ENCODE assay signal across 14 cellular contexts in the genomic region with DNA sequence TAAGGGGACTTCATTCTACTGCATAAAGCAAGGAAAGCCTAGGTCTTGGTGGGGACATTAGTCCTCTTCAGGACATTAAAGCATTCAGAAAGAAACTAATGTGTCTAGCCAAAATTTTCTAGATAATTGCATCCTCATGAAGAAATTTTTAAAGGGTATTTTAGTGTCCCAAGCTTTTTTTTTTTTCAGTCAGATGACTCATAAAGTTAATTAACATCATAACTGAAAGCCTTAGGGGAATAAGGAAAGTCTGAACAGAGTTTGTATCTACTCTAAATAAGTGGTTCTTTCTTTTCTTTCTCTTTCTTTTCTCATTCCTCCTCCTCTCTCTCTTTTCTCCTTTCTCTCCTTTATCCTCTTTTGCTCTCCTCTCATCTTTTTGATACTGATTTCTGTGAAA.
A peak's percentile ranks its signal among the peaks of the same experiment; 100 is the strongest.
DNase-seq lines count a peak whose midpoint lies in the region; ATAC-seq, FAIRE-seq and TF ChIP-seq lines count a peak whose summit lies in the region.
"Had no signal": no experiment of that assay in that cellular context is flagged by ENCODE, and none has a peak within 500 bp of the region (broad histone marks: within the 10 kb centered on the region; RNA-seq: fewer than 3 reads in every experiment).

No MANE protein-coding gene starts in this region.

- H3K27me3 ChIP-seq in MG63 (no peaks in the 10 kb centered on the region), foreskin keratinocyte (no peaks in the 10 kb centered on the region)

- H3K9me3 ChIP-seq in MG63: peaks cover 2% of the 10 kb centered on the region; the same call in 1 of the 2 replicates
- H3K9me3 ChIP-seq: Caco-2 had no signal

- no peak for ATAC-seq in foreskin keratinocyte
- ATAC-seq: PC-3 had no signal

- FAIRE-seq in endometrium (lab: Jason Lieb, UNC): peak; percentile 4

- peaks cover 5% of the 10 kb centered on the region for H3K4me1 ChIP-seq in foreskin keratinocyte
- H3K4me1 ChIP-seq: Caco-2 had no signal

- no peak overlapping the region for H3K27ac ChIP-seq in foreskin keratinocyte

- DNase-seq in EH (ENCODE audit: low read depth): peak; percentile 64
- peak; percentile 55 for DNase-seq in RPMI7951 (ENCODE audit: low read depth)
- DNase-seq in MG63: no peak
- DNase-seq in MV-4-11 (lab: John Stamatoyannopoulos, UW): no peak
- no peak for DNase-seq in NCI-H82 treated with DMSO at 0.1 percent for 48 hours (lab: John Stamatoyannopoulos, UW; ENCODE audit: unreplicated experiment)
- DNase-seq in foreskin keratinocyte: no peak
- DNase-seq: Caco-2, DMS53, GDM1, H7, NCI-H187 treated with DMSO at 0.1 percent for 48 hours, NCI-H446, PC-3 had no signal

- H3K4me3 ChIP-seq in MG63: no peak overlapping the region

- no peaks in the 10 kb centered on the region for H3K36me3 ChIP-seq in MG63

- TF ChIP-seq CTCF in foreskin keratinocyte (conservative IDR thresholded peaks at IDR 0.05): no peak

Comparison
In these comparisons a context has a peak if more than half of its experiments do, and no peak if none do; other contexts are left out.
1. DNase-seq: peak in EH (single experiment) and RPMI7951 (single experiment); none in MG63 (single experiment), MV-4-11 (single experiment), NCI-H82 treated with DMSO at 0.1 percent for 48 hours (single experiment) and foreskin keratinocyte (0 of 2).